10 cellular contexts compared by ENCODE assay signal in the genomic region with DNA sequence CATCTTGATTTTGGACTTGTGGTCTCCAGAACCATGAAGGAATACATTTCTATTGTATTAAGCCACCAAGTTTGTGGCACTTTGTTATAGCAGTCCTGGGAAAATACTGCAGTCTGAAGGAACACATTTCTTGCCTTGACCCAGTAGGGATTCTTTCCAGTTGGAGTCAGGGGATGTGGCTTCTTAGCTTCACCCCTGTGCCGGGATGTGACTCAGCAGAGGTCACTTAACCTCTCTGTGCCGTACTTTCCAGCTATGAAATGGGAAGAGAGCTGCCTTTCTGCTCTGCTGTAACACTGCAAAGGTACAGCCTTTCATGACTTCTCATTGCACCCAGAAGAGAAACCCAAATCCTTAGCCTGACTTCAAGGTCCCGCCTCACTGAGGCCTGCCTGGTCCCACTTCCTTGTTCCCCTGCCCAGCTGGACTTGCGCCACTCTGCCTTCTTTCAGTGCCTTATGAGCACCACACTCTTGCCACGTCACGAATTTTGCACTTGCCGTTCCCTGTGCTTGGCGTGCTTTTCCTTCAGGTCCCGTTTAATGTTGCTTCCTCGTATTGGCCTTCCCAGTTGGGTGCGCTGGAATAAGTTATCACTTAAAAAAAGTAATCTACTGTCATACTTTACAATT. TPM values are rescaled to one million over a fixed set of nuclear protein-coding genes. Genes with fewer than 3 reads are reported as not detected.
A peak's percentile ranks its signal among the peaks of the same experiment; 100 is the strongest.
DNase-seq lines count a peak whose midpoint lies in the region; ATAC-seq and TF ChIP-seq lines count a peak whose summit lies in the region.
"Had no signal": no experiment of that assay in that cellular context is flagged by ENCODE, and none has a peak within 500 bp of the region (broad histone marks: within the 10 kb centered on the region; RNA-seq: fewer than 3 reads in every experiment).

No MANE protein-coding gene starts in this region.

- H3K4me1 ChIP-seq in right cardiac atrium (ENCODE audit: control insufficient read depth, insufficient read depth, low read length) (peaks cover 9% of the 10 kb centered on the region), transverse colon (peaks cover 0 to 29% (median 5%) of the 10 kb centered on the region in 4 donors), MM.1S (ENCODE audit: low read length) (peaks cover 39% of the 10 kb centered on the region)

- no peaks in the 10 kb centered on the region for H3K27me3 Mint-ChIP-seq in T-helper 1 cell treated with Interleukin-12 subunit alpha and Interleukin-12 subunit beta and Interleukin-4 antibody, amounts not matched to agents 30 μg/mL and 1 μg/mL, for 36 hours (ENCODE audit: low read depth)
- no peaks in the 10 kb centered on the region for H3K27me3 Mint-ChIP-seq in activated T-helper 1 cell treated with anti-CD3 and anti-CD28 coated beads, Interleukin-12 subunit alpha, Interleukin-12 subunit beta, Interleukin-2, Interleukin-4 antibody, amounts not matched to agents 30 ng/mL and 10 ng/mL and 1 ng/mL, durations not matched to agents 14 hours and 24 hours and 36 hours (ENCODE audit: insufficient read depth)
- H3K27me3 Mint-ChIP-seq in activated CD4-positive, alpha-beta T cell treated with anti-CD3 and anti-CD28 coated beads, Interleukin-2, amount 10 ng/mL, durations not matched to agents 24 days and 14 days = no peaks in the 10 kb centered on the region
- H3K27me3 Mint-ChIP-seq: activated CD4-positive, alpha-beta T cell treated with anti-CD3 and anti-CD28 coated beads, Interleukin-2, amount 10 ng/mL, durations not matched to agents 7 days and 5 days had no signal

- intact Hi-C loops in activated T-helper 1 cell treated with anti-CD3 and anti-CD28 coated beads, Interleukin-12 subunit alpha, Interleukin-12 subunit beta, Interleukin-2, Interleukin-4 antibody, amounts not matched to agents 30 ng/mL and 10 ng/mL and 1 ng/mL, durations not matched to agents 14 hours and 24 hours and 36 hours (cut with micrococcal nuclease) = no loop called here
- intact Hi-C loops in right cardiac atrium (cut with DNase I) = no loop called here
- intact Hi-C loops in transverse colon (cut with DNase I; ENCODE audit: low total_unique reads) = no loop called here
- intact Hi-C loops in activated CD4-positive, alpha-beta T cell treated with anti-CD3 and anti-CD28 coated beads, Interleukin-2, amount 10 ng/mL, durations not matched to agents 24 days and 14 days (cut with micrococcal nuclease) = no loop called here

- no peaks in the 10 kb centered on the region for H4K20me1 ChIP-seq in MM.1S (ENCODE audit: insufficient read depth, low read length)

- in situ Hi-C loops in transverse colon (cut with MboI; ENCODE audit: low pct_ligation_motif_present in 1 of 4, low pct_unique_long_range_greater_than_20kb in 1 of 4, low sequenced_read_pairs in 3 of 4) = no loop called here

- peak overlapping the region; percentile 41 for H3K27ac Mint-ChIP-seq in T-helper 1 cell treated with Interleukin-12 subunit alpha and Interleukin-12 subunit beta and Interleukin-4 antibody, amounts not matched to agents 30 μg/mL and 1 μg/mL, for 36 hours
- H3K27ac Mint-ChIP-seq in activated T-helper 1 cell treated with anti-CD3 and anti-CD28 coated beads, Interleukin-12 subunit alpha, Interleukin-12 subunit beta, Interleukin-2, Interleukin-4 antibody, amounts not matched to agents 30 ng/mL and 10 ng/mL and 1 ng/mL, durations not matched to agents 14 hours and 24 hours and 36 hours = peak overlapping the region; percentile 19
- no peak overlapping the region for H3K27ac Mint-ChIP-seq in activated CD4-positive, alpha-beta T cell treated with anti-CD3 and anti-CD28 coated beads, Interleukin-2, amount 10 ng/mL, durations not matched to agents 24 days and 14 days
- H3K27ac Mint-ChIP-seq: activated CD4-positive, alpha-beta T cell treated with anti-CD3 and anti-CD28 coated beads, Interleukin-2, amount 10 ng/mL, durations not matched to agents 7 days and 5 days had no signal

- H3K9me3 Mint-ChIP-seq in T-helper 1 cell treated with Interleukin-12 subunit alpha and Interleukin-12 subunit beta and Interleukin-4 antibody, amounts not matched to agents 30 μg/mL and 1 μg/mL, for 36 hours = no peaks in the 10 kb centered on the region
- H3K9me3 Mint-ChIP-seq in activated T-helper 1 cell treated with anti-CD3 and anti-CD28 coated beads, Interleukin-12 subunit alpha, Interleukin-12 subunit beta, Interleukin-2, Interleukin-4 antibody, amounts not matched to agents 30 ng/mL and 10 ng/mL and 1 ng/mL, durations not matched to agents 14 hours and 24 hours and 36 hours = no peaks in the 10 kb centered on the region
- no peaks in the 10 kb centered on the region for H3K9me3 Mint-ChIP-seq in activated CD4-positive, alpha-beta T cell treated with anti-CD3 and anti-CD28 coated beads, Interleukin-2, amount 10 ng/mL, durations not matched to agents 24 days and 14 days

- peak; percentile 56 to 65 for ATAC-seq in right cardiac atrium
- ATAC-seq in HG02798 (IDR thresholded peaks at IDR 0.05; ENCODE audit: poor library complexity, unreplicated experiment) = no peak

- H3K4me2 ChIP-seq in MM.1S (ENCODE audit: low read depth, low read length) = no peak overlapping the region

- H3K27ac ChIP-seq in right cardiac atrium (ENCODE audit: low read length) (no peak overlapping the region), transverse colon (peak overlapping the region in 2 of 4 donors; percentile 1 to 7), MM.1S (ENCODE audit: low read length) (no peak overlapping the region)

- TF ChIP-seq POLR2A in transverse colon (IDR thresholded peaks at IDR 0.05) = no peak

- peaks cover 82% of the 10 kb centered on the region for H3K4me1 Mint-ChIP-seq in T-helper 1 cell treated with Interleukin-12 subunit alpha and Interleukin-12 subunit beta and Interleukin-4 antibody, amounts not matched to agents 30 μg/mL and 1 μg/mL, for 36 hours (ENCODE audit: low read depth)
- peaks cover 95% of the 10 kb centered on the region for H3K4me1 Mint-ChIP-seq in activated T-helper 1 cell treated with anti-CD3 and anti-CD28 coated beads, Interleukin-12 subunit alpha, Interleukin-12 subunit beta, Interleukin-2, Interleukin-4 antibody, amounts not matched to agents 30 ng/mL and 10 ng/mL and 1 ng/mL, durations not matched to agents 14 hours and 24 hours and 36 hours (ENCODE audit: low read depth)
- H3K4me1 Mint-ChIP-seq in activated CD4-positive, alpha-beta T cell treated with anti-CD3 and anti-CD28 coated beads, Interleukin-2, amount 10 ng/mL, durations not matched to agents 24 days and 14 days = peaks cover 81% of the 10 kb centered on the region

- H3K36me3 ChIP-seq in transverse colon = no peaks in the 10 kb centered on the region
- H3K36me3 ChIP-seq in MM.1S (replicated peaks; ENCODE audit: insufficient read depth, low read length) = no peaks in the 10 kb centered on the region

- DNase-seq in T-helper 1 cell (no peak), right cardiac atrium (peak; percentile 63 to 84 (median 81)), transverse colon (peak; percentile 43), MM.1S (no peak)
- DNase-seq in activated T-helper 1 cell treated with anti-CD3 and anti-CD28 coated beads, Interleukin-12 subunit alpha, Interleukin-12 subunit beta, Interleukin-2, Interleukin-4 antibody, amounts not matched to agents 30 ng/mL and 10 ng/mL and 1 ng/mL, durations not matched to agents 14 hours and 24 hours and 36 hours (ENCODE audit: low spot score) = no peak
- no peak for DNase-seq in activated CD4-positive, alpha-beta T cell treated with anti-CD3 and anti-CD28 coated beads, Interleukin-2, amount 10 ng/mL, durations not matched to agents 24 days and 14 days
- DNase-seq: activated CD4-positive, alpha-beta T cell treated with anti-CD3 and anti-CD28 coated beads, Interleukin-2, amount 10 ng/mL, durations not matched to agents 7 days and 5 days had no signal

- peaks cover 15% of the 10 kb centered on the region for H3F3A ChIP-seq in MM.1S (ENCODE audit: insufficient read depth, low read length)

- TF ChIP-seq CTCF in transverse colon (IDR thresholded peaks at IDR 0.05) (no peak), MM.1S (IDR thresholded peaks at IDR 0.05; ENCODE audit: low read length) (no peak)

- 87% methylated on average over 11 of the region's 11 CpGs for WGBS in right cardiac atrium
- WGBS in transverse colon (ENCODE audit: low coverage in 1 of 2), 2 donors = 88 to 96% methylated on average over 7 to 11 of the region's 11 CpGs

- no peaks in the 10 kb centered on the region for H3K9me2 ChIP-seq in MM.1S (replicated peaks; ENCODE audit: insufficient read depth, low read length)

- H3K27me3 ChIP-seq in right cardiac atrium (ENCODE audit: control insufficient read depth, insufficient read depth) = no peaks in the 10 kb centered on the region
- no peaks in the 10 kb centered on the region for H3K27me3 ChIP-seq in transverse colon
- no peaks in the 10 kb centered on the region for H3K27me3 ChIP-seq in MM.1S (replicated peaks; ENCODE audit: insufficient read depth, low read length)

- H3K9me3 ChIP-seq in right cardiac atrium (ENCODE audit: control insufficient read depth, low read length) = no peaks in the 10 kb centered on the region
- H3K9me3 ChIP-seq in transverse colon = no peaks in the 10 kb centered on the region
- no peaks in the 10 kb centered on the region for H3K9me3 ChIP-seq in MM.1S (replicated peaks; ENCODE audit: insufficient read depth, low read length)

- H3K36me3 Mint-ChIP-seq in T-helper 1 cell treated with Interleukin-12 subunit alpha and Interleukin-12 subunit beta and Interleukin-4 antibody, amounts not matched to agents 30 μg/mL and 1 μg/mL, for 36 hours (ENCODE audit: low read depth) = peaks cover 49% of the 10 kb centered on the region
- H3K36me3 Mint-ChIP-seq in activated T-helper 1 cell treated with anti-CD3 and anti-CD28 coated beads, Interleukin-12 subunit alpha, Interleukin-12 subunit beta, Interleukin-2, Interleukin-4 antibody, amounts not matched to agents 30 ng/mL and 10 ng/mL and 1 ng/mL, durations not matched to agents 14 hours and 24 hours and 36 hours (ENCODE audit: low read depth) = peaks cover 44% of the 10 kb centered on the region
- peaks cover 42% of the 10 kb centered on the region for H3K36me3 Mint-ChIP-seq in activated CD4-positive, alpha-beta T cell treated with anti-CD3 and anti-CD28 coated beads, Interleukin-2, amount 10 ng/mL, durations not matched to agents 24 days and 14 days (ENCODE audit: low read depth)

- peak overlapping the region; percentile 11 for H3K4me3 Mint-ChIP-seq in T-helper 1 cell treated with Interleukin-12 subunit alpha and Interleukin-12 subunit beta and Interleukin-4 antibody, amounts not matched to agents 30 μg/mL and 1 μg/mL, for 36 hours
- H3K4me3 Mint-ChIP-seq in activated T-helper 1 cell treated with anti-CD3 and anti-CD28 coated beads, Interleukin-12 subunit alpha, Interleukin-12 subunit beta, Interleukin-2, Interleukin-4 antibody, amounts not matched to agents 30 ng/mL and 10 ng/mL and 1 ng/mL, durations not matched to agents 14 hours and 24 hours and 36 hours = no peak overlapping the region
- no peak overlapping the region for H3K4me3 Mint-ChIP-seq in activated CD4-positive, alpha-beta T cell treated with anti-CD3 and anti-CD28 coated beads, Interleukin-2, amount 10 ng/mL, durations not matched to agents 24 days and 14 days
- H3K4me3 Mint-ChIP-seq: activated CD4-positive, alpha-beta T cell treated with anti-CD3 and anti-CD28 coated beads, Interleukin-2, amount 10 ng/mL, durations not matched to agents 7 days and 5 days had no signal

- H3K79me2 ChIP-seq in MM.1S (ENCODE audit: low read length) = peaks cover 78% of the 10 kb centered on the region

- H2AFZ ChIP-seq in MM.1S (ENCODE audit: low read length) = no peak overlapping the region

- H3K9ac ChIP-seq in MM.1S (ENCODE audit: low read length) = no peak overlapping the region

- TF ChIP-seq EP300 in transverse colon (IDR thresholded peaks at IDR 0.05; ENCODE audit: low read depth) = no peak

- H3K4me3 ChIP-seq in right cardiac atrium (ENCODE audit: low read length) (no peak overlapping the region), transverse colon (no peak overlapping the region), MM.1S (ENCODE audit: low read length) (no peak overlapping the region)
- H3K4me3 ChIP-seq: lung had no signal

RNA-seq across cellular contexts. Expression of a gene that starts 24.2 kb away (rescaled TPM):
- 69.8 and 70.7 TPM in 2 replicates for total RNA-seq in activated T-helper 1 cell treated with anti-CD3 and anti-CD28 coated beads, Interleukin-12 subunit alpha, Interleukin-12 subunit beta, Interleukin-2, Interleukin-4 antibody, amounts not matched to agents 30 ng/mL and 10 ng/mL and 1 ng/mL, durations not matched to agents 14 hours and 24 hours and 36 hours
- total RNA-seq in right cardiac atrium = 10 to 100 TPM in 2 of 4 donors, 1 to 10 TPM in 2; 7.2 to 11.8 (median 10.5) TPM
- polyA plus RNA-seq in right cardiac atrium = 3.1 TPM
- 100 to 1,000 TPM in 1 of 4 donors, 10 to 100 TPM in 2, 1 to 10 TPM in 1; 4.2 to 123 (median 31.5) TPM for total RNA-seq in transverse colon
- 44.9 and 46.2 TPM in 2 replicates for total RNA-seq in activated CD4-positive, alpha-beta T cell treated with anti-CD3 and anti-CD28 coated beads, Interleukin-2, amount 10 ng/mL, durations not matched to agents 24 days and 14 days

Comparison
In these comparisons a context has a peak if more than half of its experiments do, and no peak if none do; other contexts are left out.
1. DNase-seq: peak in right cardiac atrium (3 of 3) and transverse colon (single experiment); none in T-helper 1 cell (0 of 5), activated T-helper 1 cell treated with anti-CD3 and anti-CD28 coated beads, Interleukin-12 subunit alpha, Interleukin-12 subunit beta, Interleukin-2, Interleukin-4 antibody, amounts not matched to agents 30 ng/mL and 10 ng/mL and 1 ng/mL, durations not matched to agents 14 hours and 24 hours and 36 hours (single experiment), activated CD4-positive, alpha-beta T cell treated with anti-CD3 and anti-CD28 coated beads, Interleukin-2, amount 10 ng/mL, durations not matched to agents 24 days and 14 days (single experiment) and MM.1S (single experiment).